Comparison of ENCODE assay signal across 1 cellular context in the genomic region with DNA sequence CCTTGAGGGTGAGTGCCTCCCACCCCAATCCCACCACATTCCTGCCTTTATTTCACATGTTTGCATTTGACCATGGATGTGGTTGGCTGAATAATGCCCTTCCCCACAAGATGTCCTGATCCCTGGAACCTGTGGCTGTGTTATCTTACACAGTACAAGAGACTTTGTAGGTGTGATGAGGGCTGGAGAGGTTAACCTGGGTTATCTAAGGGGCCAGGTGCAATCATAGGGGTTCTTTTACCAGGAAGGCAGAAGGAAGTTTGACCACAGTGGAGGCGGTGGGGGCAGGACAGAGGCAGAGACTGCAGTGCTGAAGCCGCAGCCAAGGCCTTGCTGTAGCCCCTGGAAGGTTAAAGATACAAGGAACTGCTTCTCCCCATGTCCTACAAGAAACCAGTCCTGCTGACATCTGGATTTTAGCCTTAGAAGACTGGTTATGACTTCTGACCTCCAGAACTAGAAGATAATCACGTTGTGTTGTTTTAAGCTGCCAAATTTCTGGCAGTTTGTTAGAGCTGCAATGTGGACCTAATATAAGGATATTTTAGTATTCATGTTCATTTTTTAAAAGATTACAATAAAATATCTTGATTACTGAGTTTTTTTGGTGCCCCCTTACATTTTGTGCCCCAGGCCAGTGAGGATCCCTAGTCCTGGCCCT.
TF ChIP-seq lines count a peak whose summit lies in the region.

No MANE protein-coding gene starts in this region.

TF ChIP-seq in K562, 482 proteins besides CTCF, POLR2A, EP300 and RAD21 (continued from another document):
- TF ChIP-seq RCOR1 (IDR thresholded peaks at IDR 0.05; ENCODE audit: borderline replicate concordance in 1 of 2, low read depth in 2 of 2, low read length in 2 of 2) (peak; percentile 20 to 86; a peak in 3 of 4 replicates), ZFX (CRISPR knock-in tag; IDR thresholded peaks at IDR 0.05) (peak; percentile 35; the same call in 1 of the 2 replicates), PML (IDR thresholded peaks at IDR 0.05; ENCODE audit: low read length) (peak; percentile 85; the same call in 1 of the 2 replicates), CTBP1 (IDR thresholded peaks at IDR 0.05; ENCODE audit: borderline replicate concordance) (peak; percentile 96), NCOA1 (IDR thresholded peaks at IDR 0.05; ENCODE audit: low read depth) (peak; percentile 81; the same call in 1 of the 2 replicates), MTA1 (IDR thresholded peaks at IDR 0.05; ENCODE audit: borderline replicate concordance) (peak; percentile 76), PYGO2 (tag; IDR thresholded peaks at IDR 0.05) (peak; percentile 52; the same call in 1 of the 2 replicates), JUND (IDR thresholded peaks at IDR 0.05; ENCODE audit: borderline replicate concordance, low read depth, low read length) (peak; percentile 43; the same call in 1 of the 2 replicates), JUND (tag; IDR thresholded peaks at IDR 0.05; ENCODE audit: borderline replicate concordance, low read depth, low read length) (peak; percentile 81; the same call in 1 of the 3 replicates), ILK (tag; IDR thresholded peaks at IDR 0.05; ENCODE audit: borderline replicate concordance, low read depth) (0 out of 2 replicates have a peak, but pooled peaks have one; percentile 19), SMARCA5 (IDR thresholded peaks at IDR 0.05) (no peak; the same call in 1 of the 2 replicates), HDAC3 (IDR thresholded peaks at IDR 0.05; ENCODE audit: borderline replicate concordance, partially characterized antibody) (peak; percentile 64), BHLHE40 (IDR thresholded peaks at IDR 0.05; ENCODE audit: low read length) (no peak), CREM (IDR thresholded peaks at IDR 0.05; ENCODE audit: low read depth) (peak; percentile 67), ETV5 (CRISPR knock-in tag; IDR thresholded peaks at IDR 0.05; ENCODE audit: low read depth) (peak; percentile 85; the same call in 1 of the 2 replicates), HSF4 (CRISPR knock-in tag; IDR thresholded peaks at IDR 0.05; ENCODE audit: borderline replicate concordance) (0 out of 2 replicates have a peak, but pooled peaks have one; percentile 59), TBL1XR1 (IDR thresholded peaks at IDR 0.05; ENCODE audit: low read length in 2 of 2) (peak in 1 of 2 experiments; percentile 68; a peak in 1 of 4 replicates), NR2C1 (IDR thresholded peaks at IDR 0.05) (no peak; the same call in 1 of the 2 replicates), NR2C1 (tag; IDR thresholded peaks at IDR 0.05) (peak; percentile 31; the same call in 1 of the 2 replicates), MECOM (CRISPR knock-in tag; IDR thresholded peaks at IDR 0.05) (peak; percentile 53; the same call in 1 of the 2 replicates), L3MBTL2 (IDR thresholded peaks at IDR 0.05) (peak; percentile 22; the same call in 1 of the 2 replicates), MTA3 (IDR thresholded peaks at IDR 0.05; ENCODE audit: borderline replicate concordance) (peak; percentile 79; the same call in 1 of the 2 replicates), GATAD2A (IDR thresholded peaks at IDR 0.05) (peak; percentile 61; the same call in 1 of the 2 replicates), ZNF133 (CRISPR knock-in tag; IDR thresholded peaks at IDR 0.05) (no peak), HDAC1 (IDR thresholded peaks at IDR 0.05) (peak; percentile 40 to 83; a peak in 3 of 4 replicates), ZNF140 (CRISPR knock-in tag; IDR thresholded peaks at IDR 0.05) (no peak), GTF2E2 (tag; IDR thresholded peaks at IDR 0.05) (peak; percentile 58; the same call in 1 of the 2 replicates), ARHGAP35 (IDR thresholded peaks at IDR 0.05; ENCODE audit: partially characterized antibody) (no peak), TAF15 (IDR thresholded peaks at IDR 0.05; ENCODE audit: low read depth, low read length) (no peak), ASH1L (IDR thresholded peaks at IDR 0.05; ENCODE audit: borderline replicate concordance, low read depth, partially characterized antibody) (no peak), GATAD2B (IDR thresholded peaks at IDR 0.05; ENCODE audit: borderline replicate concordance) (peak; percentile 60; the same call in 1 of the 2 replicates), NFE2 (IDR thresholded peaks at IDR 0.05; ENCODE audit: low read depth) (peak; percentile 40; the same call in 1 of the 2 replicates), ZBTB1 (CRISPR knock-in tag; IDR thresholded peaks at IDR 0.05; ENCODE audit: borderline replicate concordance, low read depth) (no peak), STAT5A (IDR thresholded peaks at IDR 0.05; ENCODE audit: borderline replicate concordance, low read length) (peak; percentile 93), TCF7 (IDR thresholded peaks at IDR 0.05; ENCODE audit: borderline replicate concordance) (peak; percentile 30; the same call in 1 of the 2 replicates), HLTF (IDR thresholded peaks at IDR 0.05) (0 out of 2 replicates have a peak, but pooled peaks have one; percentile 25)
- TF ChIP-seq, protein P1, sequence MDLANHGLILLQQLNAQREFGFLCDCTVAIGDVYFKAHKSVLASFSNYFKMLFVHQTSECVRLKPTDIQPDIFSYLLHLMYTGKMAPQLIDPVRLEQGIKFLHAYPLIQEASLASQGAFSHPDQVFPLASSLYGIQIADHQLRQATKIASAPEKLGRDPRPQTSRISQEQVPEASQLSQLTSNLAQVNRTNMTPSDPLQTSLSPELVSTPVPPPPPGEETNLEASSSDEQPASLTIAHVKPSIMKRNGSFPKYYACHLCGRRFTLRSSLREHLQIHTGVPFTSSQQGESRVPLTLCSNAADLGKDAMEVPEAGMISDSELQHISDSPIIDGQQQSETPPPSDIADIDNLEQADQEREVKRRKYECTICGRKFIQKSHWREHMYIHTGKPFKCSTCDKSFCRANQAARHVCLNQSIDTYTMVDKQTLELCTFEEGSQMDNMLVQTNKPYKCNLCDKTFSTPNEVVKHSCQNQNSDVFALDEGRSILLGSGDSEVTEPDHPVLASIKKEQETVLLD (IDR thresholded peaks at IDR 0.05): peak; percentile 86
- TF ChIP-seq, protein P2, sequence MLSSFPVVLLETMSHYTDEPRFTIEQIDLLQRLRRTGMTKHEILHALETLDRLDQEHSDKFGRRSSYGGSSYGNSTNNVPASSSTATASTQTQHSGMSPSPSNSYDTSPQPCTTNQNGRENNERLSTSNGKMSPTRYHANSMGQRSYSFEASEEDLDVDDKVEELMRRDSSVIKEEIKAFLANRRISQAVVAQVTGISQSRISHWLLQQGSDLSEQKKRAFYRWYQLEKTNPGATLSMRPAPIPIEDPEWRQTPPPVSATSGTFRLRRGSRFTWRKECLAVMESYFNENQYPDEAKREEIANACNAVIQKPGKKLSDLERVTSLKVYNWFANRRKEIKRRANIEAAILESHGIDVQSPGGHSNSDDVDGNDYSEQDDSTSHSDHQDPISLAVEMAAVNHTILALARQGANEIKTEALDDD (IDR thresholded peaks at IDR 0.05): peak; percentile 97
- TF ChIP-seq, protein P3, sequence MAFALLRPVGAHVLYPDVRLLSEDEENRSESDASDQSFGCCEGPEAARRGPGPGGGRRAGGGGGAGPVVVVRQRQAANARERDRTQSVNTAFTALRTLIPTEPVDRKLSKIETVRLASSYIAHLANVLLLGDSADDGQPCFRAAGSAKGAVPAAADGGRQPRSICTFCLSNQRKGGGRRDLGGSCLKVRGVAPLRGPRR (CRISPR knock-in tag; IDR thresholded peaks at IDR 0.05): 0 out of 2 replicates have a peak, but pooled peaks have one; percentile 8
- TF ChIP-seq, protein P4, sequence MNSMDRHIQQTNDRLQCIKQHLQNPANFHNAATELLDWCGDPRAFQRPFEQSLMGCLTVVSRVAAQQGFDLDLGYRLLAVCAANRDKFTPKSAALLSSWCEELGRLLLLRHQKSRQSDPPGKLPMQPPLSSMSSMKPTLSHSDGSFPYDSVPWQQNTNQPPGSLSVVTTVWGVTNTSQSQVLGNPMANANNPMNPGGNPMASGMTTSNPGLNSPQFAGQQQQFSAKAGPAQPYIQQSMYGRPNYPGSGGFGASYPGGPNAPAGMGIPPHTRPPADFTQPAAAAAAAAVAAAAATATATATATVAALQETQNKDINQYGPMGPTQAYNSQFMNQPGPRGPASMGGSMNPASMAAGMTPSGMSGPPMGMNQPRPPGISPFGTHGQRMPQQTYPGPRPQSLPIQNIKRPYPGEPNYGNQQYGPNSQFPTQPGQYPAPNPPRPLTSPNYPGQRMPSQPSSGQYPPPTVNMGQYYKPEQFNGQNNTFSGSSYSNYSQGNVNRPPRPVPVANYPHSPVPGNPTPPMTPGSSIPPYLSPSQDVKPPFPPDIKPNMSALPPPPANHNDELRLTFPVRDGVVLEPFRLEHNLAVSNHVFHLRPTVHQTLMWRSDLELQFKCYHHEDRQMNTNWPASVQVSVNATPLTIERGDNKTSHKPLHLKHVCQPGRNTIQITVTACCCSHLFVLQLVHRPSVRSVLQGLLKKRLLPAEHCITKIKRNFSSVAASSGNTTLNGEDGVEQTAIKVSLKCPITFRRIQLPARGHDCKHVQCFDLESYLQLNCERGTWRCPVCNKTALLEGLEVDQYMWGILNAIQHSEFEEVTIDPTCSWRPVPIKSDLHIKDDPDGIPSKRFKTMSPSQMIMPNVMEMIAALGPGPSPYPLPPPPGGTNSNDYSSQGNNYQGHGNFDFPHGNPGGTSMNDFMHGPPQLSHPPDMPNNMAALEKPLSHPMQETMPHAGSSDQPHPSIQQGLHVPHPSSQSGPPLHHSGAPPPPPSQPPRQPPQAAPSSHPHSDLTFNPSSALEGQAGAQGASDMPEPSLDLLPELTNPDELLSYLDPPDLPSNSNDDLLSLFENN (IDR thresholded peaks at IDR 0.05; ENCODE audit: low read depth in 2 of 2, low read length in 2 of 2): peak in 1 of 2 experiments; percentile 62; a peak in 1 of 4 replicates
